8 cellular contexts compared by ENCODE assay signal in genomic region chr7:112790651-112790973, GRCh38. TPM values are rescaled to one million over a fixed set of nuclear protein-coding genes. Genes with fewer than 3 reads are reported as not detected.
DNase-seq lines count a peak whose midpoint lies in the region; ATAC-seq, FAIRE-seq and TF ChIP-seq lines count a peak whose summit lies in the region.

No MANE protein-coding gene starts in this region.

- intact Hi-C loops in sigmoid colon (cut with DNase I): loop anchor here (1.0 to 10.0 kb wide), 3 partner anchors 149 to 324 kb away; partner anchors contain the start of gene SMIM30

- no peaks in the 10 kb centered on the region for H3K27me3 ChIP-seq in foreskin keratinocyte
- no peaks in the 10 kb centered on the region for H3K27me3 ChIP-seq in sigmoid colon

- peak overlapping the region; percentile 83 for H3K4me2 ChIP-seq in A549

- POLR2A ChIA-PET in A549 (lab: Yijun Ruan, JAX): interaction anchor here (0.6 to 2.1 kb wide), 3 partner anchors 9 to 400 kb away, joined by 4 to 16 read pairs (median 6); no protein-coding TSS in a partner anchor

- no peaks in the 10 kb centered on the region for H3K9me3 ChIP-seq in A549
- no peaks in the 10 kb centered on the region for H3K9me3 ChIP-seq in sigmoid colon

- no peaks in the 10 kb centered on the region for H3K36me3 ChIP-seq in sigmoid colon

- H3K4me1 ChIP-seq in A549 (peaks cover 12% of the 10 kb centered on the region; the same call in 2 of the 3 replicates), foreskin keratinocyte (peaks cover 9% of the 10 kb centered on the region), sigmoid colon (peaks cover 0 to 14% (median 12%) of the 10 kb centered on the region in 4 donors)

- no peak for FAIRE-seq in A549 (lab: Jason Lieb, UNC)

- TF ChIP-seq EP300 in A549 (IDR thresholded peaks at IDR 0.05): no peak
- TF ChIP-seq EP300 in sigmoid colon (IDR thresholded peaks at IDR 0.05): no peak

- H3K27ac ChIP-seq in A549: peak overlapping the region; percentile 90 to 96
- peak overlapping the region; percentile 83 for H3K27ac ChIP-seq in foreskin keratinocyte
- peak overlapping the region; percentile 86 to 90 (median 88) for H3K27ac ChIP-seq in sigmoid colon

- no peak for TF ChIP-seq RAD21 in A549 (conservative IDR thresholded peaks at IDR 0.05 in 1 of 2, IDR thresholded peaks at IDR 0.05 in 1 of 2)

- 31% methylated on average over 11 of the region's 11 CpGs for WGBS in A549 (ENCODE audit: missing lambda C conversion rate)
- 11 to 15% methylated on average over 11 of the region's 11 CpGs for WGBS in sigmoid colon, 2 donors

- CTCF ChIA-PET in A549 (lab: Yijun Ruan, JAX): interaction anchor here (1.3 kb wide), 1 partner anchor 307 kb away, joined by 3 read pairs; no protein-coding TSS in a partner anchor

- TF ChIP-seq POLR2A in A549 (IDR thresholded peaks at IDR 0.05; ENCODE audit: low read length): no peak
- TF ChIP-seq POLR2A in sigmoid colon (IDR thresholded peaks at IDR 0.05): no peak

- peak in 1 of 2 experiments; percentile 45; a peak in 1 of 6 replicates for ATAC-seq in A549
- peak; percentile 66 for ATAC-seq in GM18867 (IDR thresholded peaks at IDR 0.05; ENCODE audit: unreplicated experiment)
- ATAC-seq in HG03045 (IDR thresholded peaks at IDR 0.05; ENCODE audit: unreplicated experiment): peak; percentile 58
- peak; percentile 3 for ATAC-seq in foreskin keratinocyte

- no peak for DNase-seq in A549 (ENCODE audit: low read depth in 1 of 2, low spot score in 1 of 2)
- peak; percentile 58 for DNase-seq in SKM-1 (lab: John Stamatoyannopoulos, UW; ENCODE audit: unreplicated experiment)
- DNase-seq in foreskin keratinocyte: peak in 1 of 2 donors; percentile 54
- DNase-seq in sigmoid colon: no peak
- no peak for DNase-seq in cerebellar cortex (ENCODE audit: low spot score)
- no peak for DNase-seq in HCEC 1CT

- H3K4me3 ChIP-seq in A549 (peak overlapping the region; percentile 74), sigmoid colon (peak overlapping the region; percentile 67 to 93 (median 78))

- TF ChIP-seq CTCF in A549 (IDR thresholded peaks at IDR 0.05) (no peak), foreskin keratinocyte (conservative IDR thresholded peaks at IDR 0.05) (no peak), sigmoid colon (IDR thresholded peaks at IDR 0.05) (no peak)

TF ChIP-seq in A549, 52 proteins besides CTCF, POLR2A, EP300 and RAD21:
- TF ChIP-seq RFX5 (IDR thresholded peaks at IDR 0.05) (no peak), KDM1A (IDR thresholded peaks at IDR 0.05; ENCODE audit: low read depth) (no peak), RARB (CRISPR knock-in tag; IDR thresholded peaks at IDR 0.05) (no peak), POLR2AphosphoS2 (conservative IDR thresholded peaks at IDR 0.05; ENCODE audit: low read length) (no peak), RNF2 (IDR thresholded peaks at IDR 0.05; ENCODE audit: borderline replicate concordance, low read depth) (no peak), JUN (IDR thresholded peaks at IDR 0.05) (no peak), HDAC2 (IDR thresholded peaks at IDR 0.05) (no peak), NFE2L2 (conservative IDR thresholded peaks at IDR 0.05; ENCODE audit: low read length) (no peak), HOXB5 (CRISPR knock-in tag; IDR thresholded peaks at IDR 0.05) (no peak), NPAS2 (CRISPR knock-in tag; IDR thresholded peaks at IDR 0.05; ENCODE audit: borderline replicate concordance) (no peak), BHLHE40 (IDR thresholded peaks at IDR 0.05; ENCODE audit: low read depth, low read length) (no peak), CHD2 (IDR thresholded peaks at IDR 0.05; ENCODE audit: low read length, partially characterized antibody) (no peak), HEYL (CRISPR knock-in tag; IDR thresholded peaks at IDR 0.05) (no peak), ZFP36 (IDR thresholded peaks at IDR 0.05; ENCODE audit: borderline replicate concordance, partially characterized antibody) (no peak), SREBF2 (IDR thresholded peaks at IDR 0.05) (no peak), USF2 (IDR thresholded peaks at IDR 0.05) (no peak), CHD4 (IDR thresholded peaks at IDR 0.05; ENCODE audit: borderline replicate concordance) (no peak), ESRRA (IDR thresholded peaks at IDR 0.05; ENCODE audit: borderline replicate concordance, low read length) (no peak), REST (IDR thresholded peaks at IDR 0.05) (no peak), ZC3H11A (IDR thresholded peaks at IDR 0.05) (no peak)

RNA-seq across cellular contexts. Expression of gene TMEM168, which starts 0.4 kb away (rescaled TPM):
- polyA plus RNA-seq in A549 (2011; rRNA removed) (40.0 and 41.8 TPM in 2 replicates), A549 (2017; fragmentation: RNase III; extraction: RNeasy Plus Mini Kit Qiagen cat#74134 plus additional on column Dnase treatment) (11.4 to 11.7 TPM (median 11.7 TPM) in 3 replicates), foreskin keratinocyte (3.6 and 4.2 TPM in 2 replicates), sigmoid colon (10 to 100 TPM in 1 of 3 donors, 1 to 10 TPM in 2; 1.2 to 11.9 (median 2.8) TPM)
- polyA plus RNA-seq in A549 (2012; cell fraction: cytosol; rRNA removed): 9.7 and 10.2 TPM in 2 replicates
- polyA plus RNA-seq in A549 (2012; cell fraction: nucleus; rRNA removed): 8.4 and 14.1 TPM in 2 replicates
- polyA minus RNA-seq in A549 (2011; rRNA and poly(A)+ RNA removed): 27.8 and 31.1 TPM in 2 replicates
- total RNA-seq in foreskin keratinocyte (13.9 and 16.3 TPM in 2 replicates), sigmoid colon (10 to 100 TPM; 14.3 to 24.3 (median 16.4) TPM)
